Comparison of ENCODE assay signal across 1 cellular context in genomic region chr14:105065280-105066228, GRCh38.
A peak's percentile ranks its signal among the peaks of the same experiment; 100 is the strongest.
TF ChIP-seq lines count a peak whose summit lies in the region.

Gene GPR132, minus strand, starts transcription at chr14:105065430. Its CDS starts 10,010 bp downstream, at chr14:105055420.

TF ChIP-seq in GM12878, 131 proteins besides CTCF, POLR2A, EP300 and RAD21 (continued from another document):
- TF ChIP-seq CEBPZ (IDR thresholded peaks at IDR 0.05; ENCODE audit: low read depth, low read length) = no peak
- peak; percentile 90 for TF ChIP-seq SKIL (IDR thresholded peaks at IDR 0.05; ENCODE audit: low read depth, poor library complexity, severe bottlenecking)
- TF ChIP-seq ATF2 (IDR thresholded peaks at IDR 0.05; ENCODE audit: low read length) = no peak
- TF ChIP-seq TAF1 (IDR thresholded peaks at IDR 0.05; ENCODE audit: borderline replicate concordance, low read depth, low read length) = peak; percentile 90
- peak; percentile 71 for TF ChIP-seq KLF5 (IDR thresholded peaks at IDR 0.05; ENCODE audit: partially characterized antibody)
- peak; percentile 96 for TF ChIP-seq CREM (IDR thresholded peaks at IDR 0.05; ENCODE audit: low read depth)
- peak; percentile 13; the same call in 1 of the 2 replicates for TF ChIP-seq SREBF1 (IDR thresholded peaks at IDR 0.05; ENCODE audit: low read length)
- TF ChIP-seq TCF12 (IDR thresholded peaks at IDR 0.05; ENCODE audit: low read depth, low read length) = peak; percentile 19; the same call in 1 of the 2 replicates
- TF ChIP-seq TCF3 (IDR thresholded peaks at IDR 0.05; ENCODE audit: borderline replicate concordance, insufficient read depth, low read depth, low read length) = peak; percentile 70; the same call in 1 of the 2 replicates
- 0 out of 2 replicates have a peak, but pooled peaks have one; percentile 6 for TF ChIP-seq WRNIP1 (IDR thresholded peaks at IDR 0.05; ENCODE audit: borderline replicate concordance, low read depth, low read length)
- 0 out of 2 replicates have a peak, but pooled peaks have one; percentile 46 for TF ChIP-seq CHD2 (IDR thresholded peaks at IDR 0.05; ENCODE audit: borderline replicate concordance, low read depth, low read length)
- no peak; the same call in 1 of the 2 replicates for TF ChIP-seq NKRF (conservative IDR thresholded peaks at IDR 0.05)
- TF ChIP-seq EZH2 (IDR thresholded peaks at IDR 0.05; ENCODE audit: borderline replicate concordance, control insufficient read depth, low read depth, low read length) = no peak
- no peak for TF ChIP-seq HDAC2 (IDR thresholded peaks at IDR 0.05)
- TF ChIP-seq DPF2 (IDR thresholded peaks at IDR 0.05) = peak; percentile 57; the same call in 1 of the 2 replicates
- no peak for TF ChIP-seq ZNF622 (IDR thresholded peaks at IDR 0.05)
- peak; percentile 64 for TF ChIP-seq MEF2B (IDR thresholded peaks at IDR 0.05; ENCODE audit: partially characterized antibody, poor library complexity, severe bottlenecking)
- TF ChIP-seq RELA (IDR thresholded peaks at IDR 0.05; ENCODE audit: borderline replicate concordance, partially characterized antibody) = peak; percentile 81
- no peak for TF ChIP-seq E2F8 (IDR thresholded peaks at IDR 0.05; ENCODE audit: low read depth, partially characterized antibody)
- TF ChIP-seq RFX5 (IDR thresholded peaks at IDR 0.05; ENCODE audit: low read depth, low read length) = peak; percentile 45; the same call in 1 of the 2 replicates
- TF ChIP-seq POLR2AphosphoS2 (IDR thresholded peaks at IDR 0.05; ENCODE audit: low read depth, low read length) = no peak
